ENCODE assay signal across 20 cellular contexts in genomic region chr22:35721954-35722353, GRCh38. TPM values are rescaled to one million over a fixed set of nuclear protein-coding genes. Genes with fewer than 3 reads are reported as not detected.
DNase-seq lines count a peak whose midpoint lies in the region; ATAC-seq and TF ChIP-seq lines count a peak whose summit lies in the region.
"Had no signal": no experiment of that assay in that cellular context is flagged by ENCODE, and none has a peak within 500 bp of the region (broad histone marks: within the 10 kb centered on the region; RNA-seq: fewer than 3 reads in every experiment).

No MANE protein-coding gene starts in this region.

- H3K9ac ChIP-seq in SK-N-SH = no peak overlapping the region
- H3K9ac ChIP-seq: BLaER1 treated with 17β-estradiol and CSF1 and Interleukin-3, amounts not matched to agents 10 nM and 100 nM had no signal

- no peaks in the 10 kb centered on the region for H3K36me3 ChIP-seq in SK-N-SH (replicated peaks in 1 of 2; ENCODE audit: control insufficient read depth in 1 of 2, insufficient read depth in 2 of 2, low read length in 1 of 2)
- no peaks in the 10 kb centered on the region for H3K36me3 ChIP-seq in GM23338 (ENCODE audit: insufficient read depth)
- H3K36me3 ChIP-seq: BLaER1 treated with 17β-estradiol and CSF1 and Interleukin-3, amounts not matched to agents 10 nM and 100 nM had no signal

- no peak for TF ChIP-seq EP300 in SK-N-SH (IDR thresholded peaks at IDR 0.05; ENCODE audit: borderline replicate concordance in 1 of 2, low read depth in 1 of 2, low read length in 1 of 2)

- H3K4me2 ChIP-seq in SK-N-SH = no peak overlapping the region
- H3K4me2 ChIP-seq in GM23338 = no peak overlapping the region
- H3K4me2 ChIP-seq: BLaER1 treated with 17β-estradiol and CSF1 and Interleukin-3, amounts not matched to agents 10 nM and 100 nM had no signal

- CTCF ChIA-PET in SK-N-SH (lab: Yijun Ruan, JAX) = interaction anchor here (1.5 kb wide), 1 partner anchor 13 kb away, joined by 6 read pairs; no protein-coding TSS in a partner anchor
- CTCF ChIA-PET in activated CD8-positive, alpha-beta memory T cell treated with anti-CD3 and anti-CD28 coated beads, Interleukin-2, amount 10 ng/mL, durations not matched to agents 7 days and 5 days (lab: Charles Lee) = no interaction called here

- no peaks in the 10 kb centered on the region for H3K9me3 ChIP-seq in SK-N-SH
- H3K9me3 ChIP-seq: Caco-2 had no signal

- H3K27me3 ChIP-seq in SK-N-SH (ENCODE audit: insufficient read depth) (no peaks in the 10 kb centered on the region), GM23338 (ENCODE audit: insufficient read depth) (no peaks in the 10 kb centered on the region)
- H3K27me3 ChIP-seq: BLaER1 treated with 17β-estradiol and CSF1 and Interleukin-3, amounts not matched to agents 10 nM and 100 nM had no signal

- 66% methylated on average over 4 of the region's 4 CpGs for WGBS in SK-N-SH (ENCODE audit: low lambda C conversion rate)

- no peak for TF ChIP-seq POLR2A in erythroblast (IDR thresholded peaks at IDR 0.05; ENCODE audit: low read length)

- no peak overlapping the region for H3K27ac Mint-ChIP-seq in GM23338
- no peak overlapping the region for H3K27ac Mint-ChIP-seq in activated CD8-positive, alpha-beta memory T cell treated with anti-CD3 and anti-CD28 coated beads, Interleukin-2, amount 10 ng/mL, durations not matched to agents 7 days and 5 days
- H3K27ac Mint-ChIP-seq in activated naive CD4-positive, alpha-beta T cell treated with anti-CD3 and anti-CD28 coated beads, Interleukin-2, amount 50 U/mL, for 72 hours = no peak overlapping the region
- H3K27ac Mint-ChIP-seq: CD4-positive, alpha-beta T cell; CD8-positive, alpha-beta T cell had no signal

- TF ChIP-seq CTCF in SK-N-SH (IDR thresholded peaks at IDR 0.05) = no peak
- TF ChIP-seq CTCF in GM23338 (conservative IDR thresholded peaks at IDR 0.05; ENCODE audit: low read depth in 2 of 2) = no peak

- H3K4me3 ChIP-seq in SK-N-SH (ENCODE audit: low read depth in 2 of 2, low read length in 1 of 2) = no peak overlapping the region
- no peak overlapping the region for H3K4me3 ChIP-seq in GM23338
- H3K4me3 ChIP-seq: BLaER1 treated with 17β-estradiol and CSF1 and Interleukin-3, amounts not matched to agents 10 nM and 100 nM had no signal

- no peak for ATAC-seq in SK-N-SH treated with all-trans-retinoic acid at 6 μM for 48 hours
- no peak for ATAC-seq in GM23338
- no peak for ATAC-seq in activated CD8-positive, alpha-beta memory T cell treated with anti-CD3 and anti-CD28 coated beads, Interleukin-2, amount 10 ng/mL, durations not matched to agents 7 days and 5 days
- ATAC-seq in activated naive CD4-positive, alpha-beta T cell treated with anti-CD3 and anti-CD28 coated beads, Interleukin-2, amount 50 U/mL, for 72 hours = no peak
- ATAC-seq: CD8-positive, alpha-beta T cell had no signal

- H2AFZ ChIP-seq in SK-N-SH (ENCODE audit: low read depth) (no peak overlapping the region), GM23338 (0 out of 2 replicates have a peak overlapping the region, but pooled peaks have one; percentile 32)

- H3K27me3 Mint-ChIP-seq in GM23338 (ENCODE audit: insufficient read depth, low read depth, poor library complexity) = peaks cover 3% of the 10 kb centered on the region
- no peaks in the 10 kb centered on the region for H3K27me3 Mint-ChIP-seq in activated CD8-positive, alpha-beta memory T cell treated with anti-CD3 and anti-CD28 coated beads, Interleukin-2, amount 10 ng/mL, durations not matched to agents 7 days and 5 days
- H3K27me3 Mint-ChIP-seq: CD4-positive, alpha-beta T cell had no signal

- no peak overlapping the region for H3K4me3 Mint-ChIP-seq in GM23338
- H3K4me3 Mint-ChIP-seq in activated CD8-positive, alpha-beta memory T cell treated with anti-CD3 and anti-CD28 coated beads, Interleukin-2, amount 10 ng/mL, durations not matched to agents 7 days and 5 days = no peak overlapping the region
- H3K4me3 Mint-ChIP-seq: CD4-positive, alpha-beta T cell; CD8-positive, alpha-beta T cell had no signal

- no peaks in the 10 kb centered on the region for H3K79me2 ChIP-seq in SK-N-SH (ENCODE audit: insufficient read depth)
- H3K79me2 ChIP-seq in GM23338 (replicated peaks; ENCODE audit: insufficient read depth) = no peaks in the 10 kb centered on the region

- H3K9me2 ChIP-seq in SK-N-SH (no peaks in the 10 kb centered on the region), GM23338 (ENCODE audit: insufficient read depth) (no peaks in the 10 kb centered on the region)

- H3K4me1 ChIP-seq in SK-N-SH (ENCODE audit: control insufficient read depth in 1 of 2, insufficient read depth in 2 of 2, low read depth in 1 of 2, low read length in 1 of 2) (peaks cover 0 to 7% of the 10 kb centered on the region in 2 experiments; a peak in 1 of 4 replicates), GM23338 (ENCODE audit: insufficient read depth) (no peaks in the 10 kb centered on the region)
- H3K4me1 ChIP-seq: Caco-2 had no signal

- H3K9me3 Mint-ChIP-seq in GM23338 = no peaks in the 10 kb centered on the region; the same call in 2 of the 3 replicates
- no peaks in the 10 kb centered on the region for H3K9me3 Mint-ChIP-seq in activated CD8-positive, alpha-beta memory T cell treated with anti-CD3 and anti-CD28 coated beads, Interleukin-2, amount 10 ng/mL, durations not matched to agents 7 days and 5 days (ENCODE audit: low read depth)
- H3K9me3 Mint-ChIP-seq in activated naive CD4-positive, alpha-beta T cell treated with anti-CD3 and anti-CD28 coated beads, Interleukin-2, amount 50 U/mL, for 72 hours = no peaks in the 10 kb centered on the region
- H3K9me3 Mint-ChIP-seq: CD4-positive, alpha-beta T cell; CD8-positive, alpha-beta T cell had no signal

- H3F3A ChIP-seq in SK-N-SH (replicated peaks; ENCODE audit: insufficient read depth) = no peaks in the 10 kb centered on the region
- H3F3A ChIP-seq in GM23338 (replicated peaks; ENCODE audit: low read depth) = no peaks in the 10 kb centered on the region

- H4K20me1 ChIP-seq in SK-N-SH (ENCODE audit: insufficient read depth) (no peaks in the 10 kb centered on the region), GM23338 (replicated peaks; ENCODE audit: insufficient read depth) (no peaks in the 10 kb centered on the region)
- H4K20me1 ChIP-seq: BLaER1 treated with 17β-estradiol and CSF1 and Interleukin-3, amounts not matched to agents 10 nM and 100 nM had no signal

- TF ChIP-seq RAD21 in SK-N-SH (IDR thresholded peaks at IDR 0.05; ENCODE audit: low read length) = no peak

- no peaks in the 10 kb centered on the region for H3K36me3 Mint-ChIP-seq in GM23338 (ENCODE audit: low read depth)
- no peaks in the 10 kb centered on the region for H3K36me3 Mint-ChIP-seq in activated CD8-positive, alpha-beta memory T cell treated with anti-CD3 and anti-CD28 coated beads, Interleukin-2, amount 10 ng/mL, durations not matched to agents 7 days and 5 days
- H3K36me3 Mint-ChIP-seq in activated naive CD4-positive, alpha-beta T cell treated with anti-CD3 and anti-CD28 coated beads, Interleukin-2, amount 50 U/mL, for 72 hours = no peaks in the 10 kb centered on the region
- H3K36me3 Mint-ChIP-seq: CD8-positive, alpha-beta T cell had no signal

- DNase-seq in SK-N-SH (peak; percentile 44), GM23338 (ENCODE audit: low spot score) (no peak), OCI-M1 (lab: John Stamatoyannopoulos, UW) (peak; percentile 6), erythroblast (lab: John Stamatoyannopoulos, UW) (peak; percentile 29 to 52), SK-N-DZ (ENCODE audit: low spot score) (no peak)
- no peak for DNase-seq in activated CD8-positive, alpha-beta memory T cell treated with anti-CD3 and anti-CD28 coated beads, Interleukin-2, amount 10 ng/mL, durations not matched to agents 7 days and 5 days
- no peak for DNase-seq in activated naive CD4-positive, alpha-beta T cell treated with anti-CD3 and anti-CD28 coated beads, Interleukin-2, amount 50 U/mL, for 72 hours (ENCODE audit: low spot score in 2 of 2)
- DNase-seq: 8988T; ACHN; Caco-2; Calu3; CD4-positive, alpha-beta T cell; CD8-positive, alpha-beta T cell; DMS79 treated with DMSO at 0.1 percent for 48 hours; GF-D8 had no signal

- H3K4me1 Mint-ChIP-seq in GM23338 = no peaks in the 10 kb centered on the region
- H3K4me1 Mint-ChIP-seq in activated CD8-positive, alpha-beta memory T cell treated with anti-CD3 and anti-CD28 coated beads, Interleukin-2, amount 10 ng/mL, durations not matched to agents 7 days and 5 days = no peaks in the 10 kb centered on the region

- H3K27ac ChIP-seq in SK-N-SH (ENCODE audit: low read depth in 2 of 2, low read length in 1 of 2) = no peak overlapping the region
- no peak overlapping the region for H3K27ac ChIP-seq in GM23338 (ENCODE audit: low read depth)
- H3K27ac ChIP-seq: BLaER1 treated with 17β-estradiol and CSF1 and Interleukin-3, amounts not matched to agents 10 nM and 100 nM; C4-2B had no signal

- POLR2A ChIA-PET in SK-N-SH (lab: Yijun Ruan, JAX) = no interaction called here

TF ChIP-seq in SK-N-SH, 30 proteins besides CTCF, POLR2A, EP300 and RAD21 (continues in another document):
- TF ChIP-seq CHD2 (IDR thresholded peaks at IDR 0.05; ENCODE audit: low read length, partially characterized antibody) = no peak
- no peak for TF ChIP-seq YY1 (IDR thresholded peaks at IDR 0.05; ENCODE audit: low read depth)
- no peak for TF ChIP-seq TAF1 (IDR thresholded peaks at IDR 0.05; ENCODE audit: borderline replicate concordance, low read depth, low read length)

TF ChIP-seq in SK-N-SH treated with all-trans-retinoic acid at 6 μM for 48 hours, 23 proteins besides CTCF, POLR2A, EP300 and RAD21 (continues in another document):
- TF ChIP-seq CSDC2 (CRISPR knock-in tag; IDR thresholded peaks at IDR 0.05) (no peak), BACH2 (CRISPR knock-in tag; IDR thresholded peaks at IDR 0.05; ENCODE audit: borderline replicate concordance) (no peak)

TF ChIP-seq in GM23338, 12 proteins besides CTCF, POLR2A, EP300 and RAD21 (continues in another document):
- TF ChIP-seq ZNF331 (CRISPR knock-in tag; IDR thresholded peaks at IDR 0.05; ENCODE audit: low read depth) = no peak
- TF ChIP-seq EZH2phosphoT487 (IDR thresholded peaks at IDR 0.05; ENCODE audit: unreplicated experiment) = no peak
- no peak for TF ChIP-seq STAT1 (IDR thresholded peaks at IDR 0.05; ENCODE audit: unreplicated experiment)

RNA-seq across cellular contexts. Expression of gene APOL5, which starts 4.3 kb away (rescaled TPM):
- not detected in 2 replicates for polyA plus RNA-seq in SK-N-SH (2012; rRNA removed)
- not detected in 2 replicates for polyA plus RNA-seq in SK-N-SH (2012; cell fraction: cytosol; rRNA removed)
- polyA plus RNA-seq in SK-N-SH (2012; cell fraction: nucleus; rRNA removed) = not detected in 2 replicates
- not detected in 2 replicates for total RNA-seq in GM23338 (2014; rRNA removed; shearing (Covaris generic))
- polyA plus RNA-seq in GM23338 (2016; fragmentation: Nextera tagmentation; extraction: Ambion mirVana) = not detected in 2 replicates
- total RNA-seq in activated CD8-positive, alpha-beta memory T cell treated with anti-CD3 and anti-CD28 coated beads, Interleukin-2, amount 10 ng/mL, durations not matched to agents 7 days and 5 days = not detected
- not detected for total RNA-seq in activated naive CD4-positive, alpha-beta T cell treated with anti-CD3 and anti-CD28 coated beads, Interleukin-2, amount 50 U/mL, for 72 hours
- polyA plus RNA-seq in SK-N-DZ (2014; cell fraction: cytosol; rRNA removed) = not detected in 2 replicates
- polyA plus RNA-seq in SK-N-DZ (2014; cell fraction: nucleus; rRNA removed) = not detected in 2 replicates
- total RNA-seq: A673; Caco-2; Calu3; CD4-positive, alpha-beta T cell; CD8-positive, alpha-beta T cell had no signal
- polyA plus RNA-seq: BJ had no signal

Comparison
In these comparisons a context has a peak if more than half of its experiments do, and no peak if none do; other contexts are left out.
1. DNase-seq: peak in SK-N-SH (single experiment), OCI-M1 (single experiment) and erythroblast (2 of 2); none in GM23338 (single experiment), activated CD8-positive, alpha-beta memory T cell treated with anti-CD3 and anti-CD28 coated beads, Interleukin-2, amount 10 ng/mL, durations not matched to agents 7 days and 5 days (single experiment), activated naive CD4-positive, alpha-beta T cell treated with anti-CD3 and anti-CD28 coated beads, Interleukin-2, amount 50 U/mL, for 72 hours (0 of 2) and SK-N-DZ (single experiment).